ENCODE assay signal across 8 cellular contexts in the genomic region with DNA sequence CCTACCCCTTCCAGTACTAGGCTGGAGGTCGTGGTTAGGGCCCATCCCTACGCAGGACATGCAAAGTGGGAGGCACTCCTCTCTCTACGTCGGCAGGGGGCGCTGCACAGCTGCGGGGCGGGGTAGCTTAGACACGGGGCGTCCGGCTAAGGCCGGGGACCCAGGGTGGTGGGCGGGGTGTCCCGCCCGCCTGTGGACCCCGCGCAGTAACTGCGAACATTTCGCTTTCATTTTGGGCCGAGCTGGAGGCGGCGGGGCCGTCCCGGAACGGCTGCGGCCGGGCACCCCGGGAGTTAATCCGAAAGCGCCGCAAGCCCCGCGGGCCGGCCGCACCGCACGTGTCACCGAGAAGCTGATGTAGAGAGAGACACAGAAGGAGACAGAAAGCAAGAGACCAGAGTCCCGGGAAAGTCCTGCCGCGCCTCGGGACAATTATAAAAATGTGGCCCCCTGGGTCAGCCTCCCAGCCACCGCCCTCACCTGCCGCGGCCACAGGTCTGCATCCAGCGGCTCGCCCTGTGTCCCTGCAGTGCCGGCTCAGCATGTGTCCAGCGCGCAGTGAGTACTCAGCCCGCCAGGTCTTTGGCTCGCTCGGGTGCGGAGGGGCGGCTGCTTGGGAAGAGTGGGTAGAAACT. TPM values are rescaled to one million over a fixed set of nuclear protein-coding genes. Genes with fewer than 3 reads are reported as not detected.
DNase-seq lines count a peak whose midpoint lies in the region; ATAC-seq and TF ChIP-seq lines count a peak whose summit lies in the region.

A gene (plus strand): TSS at position 219 of the 635 bp plus-strand sequence.

- ATAC-seq in GM18868 (IDR thresholded peaks at IDR 0.05; ENCODE audit: unreplicated experiment) (peak; percentile 87), HG03095 (IDR thresholded peaks at IDR 0.05; ENCODE audit: unreplicated experiment) (peak; percentile 91)

- no peak within 1 kb of the TSS for H3K27ac Mint-ChIP-seq in endodermal cell

- peak within 1 kb of the TSS; percentile 62 for H3K4me3 Mint-ChIP-seq in endodermal cell

- H3K4me1 Mint-ChIP-seq in endodermal cell, result no peaks in the 10 kb centered on the region

- no peaks in the 10 kb centered on the region for H3K36me3 Mint-ChIP-seq in endodermal cell (ENCODE audit: low read depth)

- TF ChIP-seq CTCF in AG10803 (conservative IDR thresholded peaks at IDR 0.05; ENCODE audit: low read length) (peak; percentile 80), endodermal cell (conservative IDR thresholded peaks at IDR 0.05) (peak; percentile 99)

- DNase-seq in AG10803 (ENCODE audit: low read depth) (peak; percentile 66), NCI-H526 (lab: John Stamatoyannopoulos, UW) (peak; percentile 85 to 93), endodermal cell (peak; percentile 94)
- peak; percentile 69 to 73 for DNase-seq in activated CD8-positive, alpha-beta memory T cell treated with anti-CD3 and anti-CD28 coated beads for 4 hours (ENCODE audit: low read depth in 2 of 2)
- peak; percentile 52 to 70 for DNase-seq in stimulated activated CD8-positive, alpha-beta memory T cell treated with anti-CD3 and anti-CD28 coated beads, Interleukin-4, amount 100 ng/mL, for 1 hour (ENCODE audit: low read depth in 2 of 2, low spot score in 1 of 2)

- peaks cover 38% of the 10 kb centered on the region for H3K27me3 Mint-ChIP-seq in endodermal cell (ENCODE audit: insufficient read depth)

- 2% methylated on average over 20 to 54 of the region's 54 CpGs for WGBS in endodermal cell (ENCODE audit: insufficient coverage in 1 of 2, insufficient read length in 1 of 2), 2 experiments

- no peak within 1 kb of the TSS for H3K9ac ChIP-seq in endodermal cell (ENCODE audit: extremely low read depth, low read length, poor library complexity, severe bottlenecking)

- no peak within 1 kb of the TSS for H3K27ac ChIP-seq in endodermal cell (ENCODE audit: low read depth, low read length)

- H3K4me3 ChIP-seq in AG10803 (ENCODE audit: low read length), result peak within 1 kb of the TSS; percentile 69
- H3K4me3 ChIP-seq in endodermal cell (ENCODE audit: low read length), result peak within 1 kb of the TSS; percentile 72
- H3K4me3 ChIP-seq in mononuclear cell (ENCODE audit: low read length), result peak within 1 kb of the TSS; percentile 58

- H3K9me3 ChIP-seq in endodermal cell (ENCODE audit: control insufficient read depth, low read length), result peaks cover 7% of the 10 kb centered on the region
- H3K9me3 ChIP-seq in mononuclear cell (ENCODE audit: low read depth, low read length), result no peaks in the 10 kb centered on the region

- peaks cover 10% of the 10 kb centered on the region for H3K9me3 Mint-ChIP-seq in endodermal cell

- no peaks in the 10 kb centered on the region for H3K36me3 ChIP-seq in endodermal cell (ENCODE audit: control insufficient read depth, insufficient read depth, low read length)

- H3K4me1 ChIP-seq in endodermal cell (ENCODE audit: control insufficient read depth, insufficient read depth, low read length) (no peaks in the 10 kb centered on the region), mononuclear cell (ENCODE audit: insufficient read depth, low read length) (peaks cover 18% of the 10 kb centered on the region)

- H3K27me3 ChIP-seq in endodermal cell (ENCODE audit: control insufficient read depth, insufficient read depth, low read length, poor library complexity, severe bottlenecking) (peaks cover 20% of the 10 kb centered on the region), mononuclear cell (ENCODE audit: insufficient read depth, low read length) (no peaks in the 10 kb centered on the region)

RNA-seq across cellular contexts. Expression of the gene that starts here (rescaled TPM):
- total RNA-seq in endodermal cell (not detected), mononuclear cell (4.1 TPM)
- polyA plus RNA-seq in endodermal cell (2013, experiment 1 of 2), result 0.39 TPM
- polyA plus RNA-seq in endodermal cell (2013, experiment 2 of 2), result 0.29 TPM

Comparison
In these comparisons a context has a peak if more than half of its experiments do, and no peak if none do; other contexts are left out.
1. Peak in DNase-seq and H3K4me3 ChIP-seq in endodermal cell; RNA of the gene not detected or under 1 TPM.